8 cellular contexts compared by ENCODE assay signal in genomic region chr22:39520054-39520873, GRCh38.
DNase-seq lines count a peak whose midpoint lies in the region; ATAC-seq and FAIRE-seq lines count a peak whose summit lies in the region.

TSS of gene ATF4 (plus strand) at chr22:39520562. CDS start at chr22:39521446, 884 bp downstream.

- peak within 1 kb of the TSS; percentile 98 to 99 for H3K4me3 Mint-ChIP-seq in effector memory CD8-positive, alpha-beta T cell
- H3K4me3 Mint-ChIP-seq in memory B cell, result peak within 1 kb of the TSS; percentile 91

- peaks cover 34 to 41% of the 10 kb centered on the region in 2 donors for H3K4me1 Mint-ChIP-seq in effector memory CD8-positive, alpha-beta T cell (ENCODE audit: low read depth in 2 of 2)
- peaks cover 35% of the 10 kb centered on the region for H3K4me1 Mint-ChIP-seq in memory B cell

- H3K27ac Mint-ChIP-seq in effector memory CD8-positive, alpha-beta T cell, result peak within 1 kb of the TSS; percentile 95 to 99
- H3K27ac Mint-ChIP-seq in memory B cell, result peak within 1 kb of the TSS; percentile 93

- no peaks in the 10 kb centered on the region for H3K27me3 Mint-ChIP-seq in effector memory CD8-positive, alpha-beta T cell
- H3K27me3 Mint-ChIP-seq in memory B cell, result no peaks in the 10 kb centered on the region

- DNase-seq in COLO829 (ENCODE audit: low spot score) (peak; percentile 100), HTR-8/SVneo (ENCODE audit: insufficient read length, low spot score) (peak; percentile 97), NOMO-1 treated with dmso at 0.1 percent for 144 hours (lab: John Stamatoyannopoulos, UW; ENCODE audit: unreplicated experiment) (peak; percentile 98), memory B cell (ENCODE audit: low spot score in 2 of 2) (peak; percentile 94 to 95)
- DNase-seq in activated CD8-positive, alpha-beta memory T cell treated with anti-CD3 and anti-CD28 coated beads for 48 hours (ENCODE audit: low read depth in 2 of 3, low spot score in 2 of 3), result peak; percentile 86 to 98 (median 93)
- peak; percentile 94 to 95 (median 95) for DNase-seq in effector memory CD8-positive, alpha-beta T cell
- DNase-seq in stimulated activated CD8-positive, alpha-beta memory T cell treated with anti-CD3 and anti-CD28 coated beads, Interleukin-12 subunit alpha, Interleukin-12 subunit beta, amount 100 ng/mL, for 24 hours (ENCODE audit: extremely low read depth), result peak; percentile 88

- no peaks in the 10 kb centered on the region for H3K9me3 Mint-ChIP-seq in effector memory CD8-positive, alpha-beta T cell
- no peaks in the 10 kb centered on the region for H3K9me3 Mint-ChIP-seq in memory B cell

- FAIRE-seq in HTR-8/SVneo (lab: Jason Lieb, UNC), result peak; percentile 49

- ATAC-seq in GM21367 (IDR thresholded peaks at IDR 0.05; ENCODE audit: unreplicated experiment) (peak; percentile 60), memory B cell (ENCODE audit: low read depth) (peak; percentile 89)
- ATAC-seq in effector memory CD8-positive, alpha-beta T cell (replicated peaks), result peak; percentile 90

- peaks cover 76% of the 10 kb centered on the region for H3K36me3 Mint-ChIP-seq in effector memory CD8-positive, alpha-beta T cell (ENCODE audit: insufficient read depth)
- peaks cover 22% of the 10 kb centered on the region for H3K36me3 Mint-ChIP-seq in memory B cell

Comparison
In these comparisons a context has a peak if more than half of its experiments do, and no peak if none do; other contexts are left out.
1. Peak in every context shown above with its lines: DNase-seq and ATAC-seq.